In the genomic region with DNA sequence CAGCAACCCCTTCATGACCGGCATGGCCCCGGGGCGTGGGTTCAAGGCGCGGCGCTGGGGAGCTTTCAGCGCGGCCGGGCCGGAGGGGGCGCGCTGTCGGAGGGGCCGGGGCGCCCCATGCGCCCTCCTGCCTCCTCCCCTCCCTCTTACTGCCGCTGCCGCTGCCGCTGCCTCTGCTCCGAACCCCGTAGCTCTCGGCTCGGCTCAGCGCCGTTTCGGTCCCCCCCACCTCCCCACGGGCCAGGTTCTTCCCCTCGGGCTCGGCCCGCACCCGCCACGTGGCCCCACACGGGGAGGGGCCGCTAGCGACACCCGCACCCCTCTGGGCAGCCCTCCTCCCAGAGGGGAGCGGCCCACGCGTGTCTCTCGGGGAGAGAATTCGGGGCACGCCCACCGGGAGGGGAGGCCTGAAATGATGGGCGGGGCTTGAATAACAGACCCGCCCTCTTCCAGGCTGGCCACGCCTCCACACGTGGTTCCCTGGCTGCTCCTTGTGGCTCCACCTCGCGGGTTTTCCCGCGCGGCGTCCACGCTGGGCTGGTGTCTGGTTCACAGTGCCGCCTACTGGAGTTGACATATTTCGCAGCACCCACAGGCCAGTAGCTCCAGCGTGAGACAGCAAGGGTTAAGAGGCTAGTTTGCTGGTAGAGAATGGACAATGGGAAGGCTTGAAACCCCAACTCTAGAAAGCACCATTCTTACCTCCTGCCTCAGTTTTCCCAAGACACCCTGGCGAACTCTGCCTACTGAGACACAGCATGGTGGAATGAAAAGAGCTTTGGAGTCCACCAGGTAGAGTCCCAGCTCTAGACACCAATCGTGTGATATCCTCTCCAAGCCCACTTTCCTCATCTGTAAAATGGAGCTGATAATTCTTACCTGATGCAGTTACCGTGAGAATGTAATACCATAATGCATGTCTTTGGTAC, we compare ENCODE assay signal across 8 cellular contexts. TPM values are rescaled to one million over a fixed set of nuclear protein-coding genes. Genes with fewer than 3 reads are reported as not detected.
DNase-seq lines count a peak whose midpoint lies in the region; ATAC-seq, FAIRE-seq and TF ChIP-seq lines count a peak whose summit lies in the region.

A gene (minus strand): TSS at position 221 of the 929 bp plus-strand sequence. CDS start 197 bp downstream, at position 24.

- H3K79me2 ChIP-seq in endothelial cell of umbilical vein (ENCODE audit: control insufficient read depth, insufficient read depth, low read length), result no peaks in the 10 kb centered on the region

- no peaks in the 10 kb centered on the region for H4K20me1 ChIP-seq in endothelial cell of umbilical vein (replicated peaks; ENCODE audit: control insufficient read depth, extremely low read depth, insufficient read depth, low read length)

- FAIRE-seq in endothelial cell of umbilical vein (lab: Jason Lieb, UNC), result peak; percentile 90

- DNase-seq in GM06990 (ENCODE audit: extremely low read depth, insufficient read length) (peak; percentile 90), NCI-H774 (lab: John Stamatoyannopoulos, UW) (peak; percentile 93), endothelial cell of umbilical vein (ENCODE audit: low read depth, low spot score) (peak; percentile 61), middle frontal gyrus (ENCODE audit: extremely low spot score, low spot score) (peak; percentile 77)
- peak; percentile 33 for DNase-seq in activated CD8-positive, alpha-beta memory T cell treated with anti-CD3 and anti-CD28 coated beads, Interleukin-2, amount 50 U/mL, for 1 hour (ENCODE audit: extremely low read depth)
- peak; percentile 79 for DNase-seq in stimulated activated CD8-positive, alpha-beta memory T cell treated with anti-CD3 and anti-CD28 coated beads, Interleukin-15, amount 100 ng/mL, for 4 hours (ENCODE audit: low read depth in 2 of 2)

- TF ChIP-seq CTCF in GM06990 (IDR thresholded peaks at IDR 0.05; ENCODE audit: insufficient read depth, low read length, poor library complexity, severe bottlenecking), result peak; percentile 91
- peak; percentile 59 to 60 for TF ChIP-seq CTCF in endothelial cell of umbilical vein (IDR thresholded peaks at IDR 0.05; ENCODE audit: extremely low read depth in 1 of 2, insufficient read depth in 1 of 2, low read depth in 1 of 2, low read length in 2 of 2)

- H3K4me3 ChIP-seq in GM06990 (replicated peaks; ENCODE audit: low read depth, low read length) (peak within 1 kb of the TSS; percentile 58), endothelial cell of umbilical vein (replicated peaks in 1 of 3; ENCODE audit: insufficient read depth in 1 of 3, low read depth in 1 of 3, low read length in 3 of 3) (peak within 1 kb of the TSS in 2 of 3 experiments; percentile 1 to 26)

- peak within 1 kb of the TSS; percentile 6 for H3K4me2 ChIP-seq in endothelial cell of umbilical vein (ENCODE audit: insufficient read depth, low read length)

- no peaks in the 10 kb centered on the region for H3K9me1 ChIP-seq in endothelial cell of umbilical vein (replicated peaks; ENCODE audit: control insufficient read depth, extremely low read depth, insufficient read depth, low read length)

- H2AFZ ChIP-seq in endothelial cell of umbilical vein (ENCODE audit: low read depth, low read length), result no peak within 1 kb of the TSS

- H3K9me3 ChIP-seq in endothelial cell of umbilical vein (replicated peaks; ENCODE audit: control insufficient read depth, insufficient read depth, low read length), result no peaks in the 10 kb centered on the region

- H3K4me1 ChIP-seq in endothelial cell of umbilical vein (ENCODE audit: control insufficient read depth, extremely low read depth, insufficient read depth, low read length), result peaks cover 14% of the 10 kb centered on the region

- H3K36me3 ChIP-seq in GM06990 (ENCODE audit: control insufficient read depth, insufficient read depth, low read length), result no peaks in the 10 kb centered on the region
- no peaks in the 10 kb centered on the region for H3K36me3 ChIP-seq in endothelial cell of umbilical vein (ENCODE audit: control insufficient read depth in 2 of 2, extremely low read depth in 1 of 2, insufficient read depth in 2 of 2, low read length in 2 of 2)

- CTCF ChIA-PET in endothelial cell of umbilical vein (lab: Charles Lee), result interaction anchor here (0.6 to 5.6 kb wide), 31 partner anchors 12 to 313 kb away, joined by 3 to 52 read pairs (median 4); a partner anchor contains a TSS

- no peak for TF ChIP-seq POLR2A in endothelial cell of umbilical vein (IDR thresholded peaks at IDR 0.05; ENCODE audit: low read depth, low read length)

- intact Hi-C loops in endothelial cell of umbilical vein (cut with micrococcal nuclease), result loop anchor here (1.0 to 5.0 kb wide), 4 partner anchors 60 to 218 kb away; a partner anchor contains a TSS

- POLR2A ChIA-PET in endothelial cell of umbilical vein (lab: Charles Lee), result interaction anchor here (1.1 kb wide), 1 partner anchor 27 kb away, joined by 4 read pairs; no protein-coding TSS in a partner anchor

- H3K9ac ChIP-seq in endothelial cell of umbilical vein (replicated peaks; ENCODE audit: extremely low read depth, insufficient read depth, low read length), result no peak within 1 kb of the TSS

- ATAC-seq in HG03460 (IDR thresholded peaks at IDR 0.05; ENCODE audit: unreplicated experiment) (peak; percentile 40), HG02840 (IDR thresholded peaks at IDR 0.05; ENCODE audit: low FRiP score, unreplicated experiment) (no peak)

- H3K27ac ChIP-seq in endothelial cell of umbilical vein (ENCODE audit: insufficient read depth, low read depth, low read length), result no peak within 1 kb of the TSS

- BruUV-seq in endothelial cell of umbilical vein (replicated peaks; lab: Mats Ljungman, UMichigan), result no TSS peak

- H3K27me3 ChIP-seq in GM06990 (replicated peaks; ENCODE audit: control insufficient read depth, insufficient read depth, low read length) (no peaks in the 10 kb centered on the region), endothelial cell of umbilical vein (ENCODE audit: control insufficient read depth in 2 of 2, insufficient read depth in 2 of 2, low read length in 2 of 2) (peaks cover 9 to 13% of the 10 kb centered on the region in 2 experiments)

- dilution Hi-C loops in endothelial cell of umbilical vein (cut with MboI; ENCODE audit: extremely low pct_ligation_motif_present, low sequenced_read_pairs), result no loop called here

TF ChIP-seq in endothelial cell of umbilical vein, 7 proteins besides CTCF, POLR2A, EP300 and RAD21:
- TF ChIP-seq, protein P1, sequence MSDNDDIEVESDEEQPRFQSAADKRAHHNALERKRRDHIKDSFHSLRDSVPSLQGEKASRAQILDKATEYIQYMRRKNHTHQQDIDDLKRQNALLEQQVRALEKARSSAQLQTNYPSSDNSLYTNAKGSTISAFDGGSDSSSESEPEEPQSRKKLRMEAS (IDR thresholded peaks at IDR 0.05; ENCODE audit: insufficient read depth, insufficient read length), result peak; percentile 91
- no peak for TF ChIP-seq MYC (IDR thresholded peaks at IDR 0.05; ENCODE audit: low read depth, low read length)

RNA-seq across cellular contexts. Expression of the gene that starts here (rescaled TPM):
- 0.11 TPM in 1 of 2 replicates, not detected in the other for total RNA-seq in endothelial cell of umbilical vein
- polyA plus RNA-seq in endothelial cell of umbilical vein, result 0.06 and 0.11 TPM in 2 replicates
- polyA plus RNA-seq in endothelial cell of umbilical vein (2011; cell fraction: cytosol; rRNA removed), result 0.01 TPM in 1 of 2 replicates, not detected in the other
- polyA plus RNA-seq in endothelial cell of umbilical vein (2011; cell fraction: nucleus; rRNA removed), result 0.04 TPM in 1 of 2 replicates, not detected in the other
- 0.07 TPM in 1 of 2 replicates, not detected in the other for polyA plus RNA-seq in endothelial cell of umbilical vein (2012)
- 0.07 and 0.42 TPM in 2 replicates for polyA minus RNA-seq in endothelial cell of umbilical vein
- not detected for polyA minus RNA-seq in endothelial cell of umbilical vein (2011; cell fraction: cytosol; rRNA and poly(A)+ RNA removed)
- not detected in 2 replicates for polyA minus RNA-seq in endothelial cell of umbilical vein (2011; cell fraction: nucleus; rRNA and poly(A)+ RNA removed)

Comparison
In these comparisons a context has a peak if more than half of its experiments do, and no peak if none do; other contexts are left out.
1. Peak in DNase-seq, H3K4me3 ChIP-seq and H3K4me2 ChIP-seq in endothelial cell of umbilical vein; RNA of the gene not detected or under 1 TPM.
2. DNase-seq: peak in every context shown above with its lines; median percentile 93 in NCI-H774; 90 in GM06990; 79 in stimulated activated CD8-positive, alpha-beta memory T cell treated with anti-CD3 and anti-CD28 coated beads, Interleukin-15, amount 100 ng/mL, for 4 hours; 77 in middle frontal gyrus; 61 in endothelial cell of umbilical vein; 33 in activated CD8-positive, alpha-beta memory T cell treated with anti-CD3 and anti-CD28 coated beads, Interleukin-2, amount 50 U/mL, for 1 hour.